Comparison of ENCODE assay signal across 8 cellular contexts in the genomic region with DNA sequence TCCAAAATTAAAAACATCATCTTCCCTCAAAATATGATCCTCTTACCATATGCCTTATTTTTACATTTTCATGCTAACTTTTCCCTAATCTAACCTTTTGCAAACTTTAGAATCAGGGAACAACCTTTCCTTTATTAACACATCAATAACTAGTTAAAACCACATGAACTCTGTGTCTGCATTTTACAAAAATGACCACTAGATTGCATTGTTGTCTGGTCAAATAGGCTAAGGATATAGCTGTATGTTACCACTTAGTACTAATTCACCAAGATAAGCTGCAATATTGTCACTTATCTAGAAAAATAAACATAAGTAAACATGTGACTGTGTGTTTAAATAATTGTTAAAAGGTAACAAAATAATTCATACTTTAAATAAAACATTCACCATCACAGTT.
DNase-seq lines count a peak whose midpoint lies in the region; ATAC-seq lines count a peak whose summit lies in the region.

No MANE protein-coding gene starts in this region.

- ATAC-seq in HG03378 (IDR thresholded peaks at IDR 0.05; ENCODE audit: unreplicated experiment) (peak; percentile 64), GM21786 (IDR thresholded peaks at IDR 0.05; ENCODE audit: unreplicated experiment) (no peak), GM18873 (IDR thresholded peaks at IDR 0.05; ENCODE audit: low FRiP score, unreplicated experiment) (no peak)

- DNase-seq in ELR (ENCODE audit: low read depth): peak; percentile 39
- peak; percentile 25 for DNase-seq in amniotic epithelial cell (ENCODE audit: low read depth)
- peak; percentile 3 to 16 for DNase-seq in lung microvascular endothelial cell (ENCODE audit: low read depth in 2 of 2)
- DNase-seq in retina: no peak
- DNase-seq in central memory CD4-positive, alpha-beta T cell: no peak

Comparison
In these comparisons a context has a peak if more than half of its experiments do, and no peak if none do; other contexts are left out.
1. DNase-seq: peak in ELR (single experiment), amniotic epithelial cell (single experiment) and lung microvascular endothelial cell (2 of 2); none in retina (single experiment) and central memory CD4-positive, alpha-beta T cell (single experiment).